ENCODE assay signal across 8 cellular contexts in genomic region chr9:33750307-33750838, GRCh38. TPM values are rescaled to one million over a fixed set of nuclear protein-coding genes. Genes with fewer than 3 reads are reported as not detected.
DNase-seq lines count a peak whose midpoint lies in the region; ATAC-seq and TF ChIP-seq lines count a peak whose summit lies in the region.

No MANE protein-coding gene starts in this region.

- TF ChIP-seq POLR2A in transverse colon (IDR thresholded peaks at IDR 0.05), result peak; percentile 88

- H3K27me3 ChIP-seq in right cardiac atrium (ENCODE audit: control insufficient read depth, insufficient read depth) (no peaks in the 10 kb centered on the region), transverse colon (peaks cover 30% of the 10 kb centered on the region), HAP-1 (ENCODE audit: low read depth) (peaks cover 26% of the 10 kb centered on the region)

- H3K4me3 ChIP-seq in right cardiac atrium (ENCODE audit: low read length), result peak overlapping the region; percentile 3
- H3K4me3 ChIP-seq in transverse colon, result peak overlapping the region; percentile 37 to 65 (median 48)
- no peak overlapping the region for H3K4me3 ChIP-seq in HAP-1

- no peak for TF ChIP-seq CTCF in transverse colon (IDR thresholded peaks at IDR 0.05)

- DNase-seq in Right ventricle myocardium inferior (ENCODE audit: missing footprints) (peak; percentile 64), cardiac septum (ENCODE audit: low spot score) (no peak), right cardiac atrium (peak; percentile 19 to 49 (median 45)), transverse colon (peak; percentile 70), HAP-1 (ENCODE audit: low spot score in 2 of 2) (no peak)
- no peak for DNase-seq in stimulated activated CD4-positive, alpha-beta T cell treated with anti-CD3 and anti-CD28 coated beads, Interleukin-1b, Interleukin-23, amount 100 ng/mL, for 48 hours

- H3K4me1 ChIP-seq in right cardiac atrium (ENCODE audit: control insufficient read depth, insufficient read depth, low read length) (no peaks in the 10 kb centered on the region), transverse colon (peaks cover 0 to 18% (median 9%) of the 10 kb centered on the region in 4 donors), HAP-1 (peaks cover 3% of the 10 kb centered on the region; the same call in 1 of the 2 replicates)

- H3K36me3 ChIP-seq in transverse colon (no peaks in the 10 kb centered on the region), HAP-1 (replicated peaks) (no peaks in the 10 kb centered on the region)

- H3K9me3 ChIP-seq in right cardiac atrium (ENCODE audit: control insufficient read depth, low read length) (no peaks in the 10 kb centered on the region), transverse colon (no peaks in the 10 kb centered on the region), HAP-1 (no peaks in the 10 kb centered on the region)

- H3K27ac ChIP-seq in angular gyrus (ENCODE audit: low read depth, low read length) (peak overlapping the region; percentile 4), right cardiac atrium (ENCODE audit: low read length) (no peak overlapping the region), transverse colon (peak overlapping the region; percentile 85 to 90 (median 88))

- no peak for TF ChIP-seq EP300 in transverse colon (IDR thresholded peaks at IDR 0.05; ENCODE audit: low read depth)

- intact Hi-C loops in Right ventricle myocardium inferior (cut with DNase I), result no loop called here
- intact Hi-C loops in cardiac septum (cut with DNase I), result no loop called here
- intact Hi-C loops in right cardiac atrium (cut with DNase I), result no loop called here
- intact Hi-C loops in transverse colon (cut with DNase I; ENCODE audit: low total_unique reads), result no loop called here

- 7% methylated on average over 35 of the region's 35 CpGs for WGBS in right cardiac atrium
- 19% methylated on average over 30 of the region's 35 CpGs; no CpG with 5 or more reads in 1 of the 2 donors for WGBS in transverse colon (ENCODE audit: low coverage in 1 of 2), 2 donors

- ATAC-seq in Right ventricle myocardium inferior (peak; percentile 48), right cardiac atrium (peak; percentile 78 to 87), HG02870 (IDR thresholded peaks at IDR 0.05; ENCODE audit: unreplicated experiment) (no peak)

- in situ Hi-C loops in transverse colon (cut with MboI; ENCODE audit: low pct_ligation_motif_present in 1 of 4, low pct_unique_long_range_greater_than_20kb in 1 of 4, low sequenced_read_pairs in 3 of 4), result no loop called here
- in situ Hi-C loops in HAP-1 (cut with MboI; ENCODE audit: low sequenced_read_pairs), result no loop called here

RNA-seq across cellular contexts. Expression of gene PRSS3, which starts 45.0 kb away (rescaled TPM):
- total RNA-seq in Right ventricle myocardium inferior, result not detected
- not detected for total RNA-seq in cardiac septum
- total RNA-seq in right cardiac atrium, result not detected
- not detected for polyA plus RNA-seq in right cardiac atrium
- 100 to 1,000 TPM in 3 of 4 donors, 10 to 100 TPM in 1; 42.2 to 298 (median 113) TPM for total RNA-seq in transverse colon

Comparison
In these comparisons a context has a peak if more than half of its experiments do, and no peak if none do; other contexts are left out.
1. DNase-seq: peak in Right ventricle myocardium inferior (single experiment), right cardiac atrium (3 of 3) and transverse colon (single experiment); none in cardiac septum (single experiment), stimulated activated CD4-positive, alpha-beta T cell treated with anti-CD3 and anti-CD28 coated beads, Interleukin-1b, Interleukin-23, amount 100 ng/mL, for 48 hours (single experiment) and HAP-1 (0 of 2).
2. RNA of gene PRSS3, which starts 45.0 kb away (total RNA-seq): 42.2 to 298 TPM in transverse colon; not detected in Right ventricle myocardium inferior (single experiment), not detected in cardiac septum (single experiment) and not detected in right cardiac atrium; every median in the first group is over 10 times any median in the second.